Comparison of ENCODE assay signal across 1 cellular context in the genomic region with DNA sequence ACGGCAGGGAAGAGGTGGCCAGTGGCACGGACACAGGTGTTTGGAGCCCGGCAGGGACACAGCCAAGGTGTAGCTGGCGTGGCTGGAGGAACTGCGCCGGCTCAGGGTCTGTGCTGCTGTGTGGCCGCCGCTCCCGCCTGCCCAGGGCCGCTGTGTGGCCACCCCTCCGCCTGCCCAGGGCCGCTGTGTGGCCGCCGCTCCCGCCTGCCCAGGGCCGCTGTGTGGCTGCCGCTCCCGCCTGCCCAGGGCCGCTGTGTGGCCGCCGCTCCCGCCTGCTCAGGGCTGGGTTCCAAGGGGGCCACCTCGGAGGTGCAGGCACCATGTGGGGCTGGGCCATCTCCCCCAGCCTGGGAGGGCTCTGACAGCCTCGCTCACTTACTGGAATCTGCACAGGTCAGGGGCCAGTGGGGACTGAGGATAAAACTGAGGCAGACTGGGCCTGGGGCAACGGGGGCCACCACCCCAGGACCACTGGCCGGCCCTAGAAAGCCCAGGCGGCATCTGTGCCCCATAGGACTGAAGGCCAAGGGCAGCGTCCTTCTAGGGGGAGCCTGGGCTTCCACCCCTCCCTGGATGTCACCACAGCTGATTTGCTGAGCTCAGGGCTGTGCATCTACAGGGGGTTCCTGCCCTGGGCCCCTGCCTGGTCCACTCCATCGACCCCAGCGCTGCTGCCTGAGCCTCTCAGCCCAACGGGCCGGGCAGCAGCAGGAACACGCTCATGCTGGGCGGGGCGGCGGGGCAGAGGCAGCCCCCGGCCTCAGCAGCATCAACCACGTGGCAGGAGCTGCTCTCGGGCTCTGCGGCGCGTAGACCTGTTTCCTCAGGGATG.
A peak's percentile ranks its signal among the peaks of the same experiment; 100 is the strongest.
TF ChIP-seq lines count a peak whose summit lies in the region.

No MANE protein-coding gene starts in this region.

TF ChIP-seq in HEK293, 187 proteins besides CTCF, POLR2A, EP300 and RAD21:
- TF ChIP-seq, protein P1, sequence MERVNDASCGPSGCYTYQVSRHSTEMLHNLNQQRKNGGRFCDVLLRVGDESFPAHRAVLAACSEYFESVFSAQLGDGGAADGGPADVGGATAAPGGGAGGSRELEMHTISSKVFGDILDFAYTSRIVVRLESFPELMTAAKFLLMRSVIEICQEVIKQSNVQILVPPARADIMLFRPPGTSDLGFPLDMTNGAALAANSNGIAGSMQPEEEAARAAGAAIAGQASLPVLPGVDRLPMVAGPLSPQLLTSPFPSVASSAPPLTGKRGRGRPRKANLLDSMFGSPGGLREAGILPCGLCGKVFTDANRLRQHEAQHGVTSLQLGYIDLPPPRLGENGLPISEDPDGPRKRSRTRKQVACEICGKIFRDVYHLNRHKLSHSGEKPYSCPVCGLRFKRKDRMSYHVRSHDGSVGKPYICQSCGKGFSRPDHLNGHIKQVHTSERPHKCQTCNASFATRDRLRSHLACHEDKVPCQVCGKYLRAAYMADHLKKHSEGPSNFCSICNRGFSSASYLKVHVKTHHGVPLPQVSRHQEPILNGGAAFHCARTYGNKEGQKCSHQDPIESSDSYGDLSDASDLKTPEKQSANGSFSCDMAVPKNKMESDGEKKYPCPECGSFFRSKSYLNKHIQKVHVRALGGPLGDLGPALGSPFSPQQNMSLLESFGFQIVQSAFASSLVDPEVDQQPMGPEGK (tag by site-specific recombination; IDR thresholded peaks at IDR 0.05) = no peak
- TF ChIP-seq GLIS2 (tag by site-specific recombination; IDR thresholded peaks at IDR 0.05) = 0 out of 2 replicates have a peak, but pooled peaks have one; percentile 8
